22 cellular contexts compared by ENCODE assay signal in the genomic region with DNA sequence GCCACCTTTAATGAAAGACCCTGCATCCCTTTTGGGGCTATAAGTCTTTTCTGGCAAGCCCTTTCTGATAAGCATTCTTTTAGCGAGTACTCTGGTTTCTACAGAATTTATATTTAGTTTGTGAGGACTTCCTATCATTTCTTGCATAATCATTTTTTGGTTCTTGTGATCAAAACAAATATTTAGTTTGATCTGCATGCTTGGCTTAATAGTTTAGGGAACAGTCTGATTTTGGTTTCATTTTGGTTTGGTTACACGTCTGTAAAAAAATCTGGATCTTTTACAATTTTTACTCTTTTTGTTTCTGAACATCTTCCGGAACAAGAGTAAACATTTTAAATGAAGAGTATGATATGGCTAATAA.
"Had no signal": no experiment of that assay in that cellular context is flagged by ENCODE, and none has a peak within 500 bp of the region (broad histone marks: within the 10 kb centered on the region; RNA-seq: fewer than 3 reads in every experiment).

No MANE protein-coding gene starts in this region.

- ATAC-seq: naive thymus-derived CD4-positive, alpha-beta T cell; T-helper 17 cell had no signal

- DNase-seq: activated CD4-positive, alpha-beta memory T cell treated with anti-CD3 and anti-CD28 coated beads for 36 hours; activated CD4-positive, alpha-beta T cell treated with anti-CD3 and anti-CD28 coated beads, Interleukin-2, amount 10 ng/mL, durations not matched to agents 24 days and 14 days; activated CD4-positive, CD25-positive, alpha-beta regulatory T cell treated with anti-CD3 and anti-CD28 coated beads, Interleukin-2, amount 50 U/mL, for 72 hours; activated CD8-positive, alpha-beta memory T cell treated with anti-CD3 and anti-CD28 coated beads, Interleukin-2, amount 50 U/mL, for 4 hours; activated gamma-delta T cell; activated naive CD4-positive, alpha-beta T cell treated with anti-CD3 and anti-CD28 coated beads, Interleukin-2, amount 10 ng/mL, durations not matched to agents 7 days and 5 days; activated naive CD8-positive, alpha-beta T cell treated with anti-CD3 and anti-CD28 coated beads, Interleukin-2, amount 10 ng/mL, durations not matched to agents 7 days and 5 days; activated T-cell treated with anti-CD3 and anti-CD28 coated beads, Interleukin-2, amount 50 U/mL, for 24 hours; cerebellar nuclear complex; colonic mucosa; effector memory CD4-positive, alpha-beta T cell; naive thymus-derived CD4-positive, alpha-beta T cell; pancreas; spleen; stimulated activated naive CD4-positive, alpha-beta T cell treated with Interleukin-2 at 50 U/mL for 16 hours; T-helper 17 cell; T1000; uterus; WERI-Rb-1 had no signal

- H3K27ac ChIP-seq: colonic mucosa, left ventricle myocardium inferior, pancreas, prostate gland, right atrium auricular region, spleen, uterus, WERI-Rb-1 had no signal

- H3K27me3 ChIP-seq: colonic mucosa, pancreas, right atrium auricular region, spleen, uterus had no signal

- H3K9me3 ChIP-seq: colonic mucosa, pancreas, prostate gland, uterus had no signal

- H3K4me3 ChIP-seq: colonic mucosa, left ventricle myocardium inferior, pancreas, prostate gland, right atrium auricular region, spleen, uterus had no signal

- H3K36me3 ChIP-seq: colonic mucosa, left ventricle myocardium inferior, pancreas, prostate gland, right atrium auricular region, spleen, uterus, WERI-Rb-1 had no signal

- H3K4me1 ChIP-seq: colonic mucosa, left ventricle myocardium inferior, pancreas, prostate gland, right atrium auricular region, spleen, uterus had no signal
